In the genomic region with DNA sequence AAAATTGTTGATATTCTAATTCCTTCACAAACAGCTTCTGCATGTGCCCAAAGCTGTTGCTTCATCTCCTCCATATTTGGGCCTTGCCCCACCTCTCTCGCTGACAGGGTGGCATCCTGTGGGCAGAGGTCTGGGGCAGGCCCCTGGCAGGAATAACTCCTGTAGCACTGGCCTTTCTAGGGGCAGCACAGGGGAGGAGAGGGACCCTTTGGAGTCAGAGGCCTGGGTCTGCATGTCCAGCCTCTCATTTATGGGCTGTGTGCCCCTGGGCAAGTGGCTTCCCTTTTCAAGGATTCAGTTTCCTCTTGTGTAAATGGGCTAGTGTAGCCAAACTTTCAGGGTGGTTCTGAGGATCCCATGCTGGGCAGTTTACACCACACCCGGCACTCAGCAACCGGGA, we compare ENCODE assay signal across 19 cellular contexts. TPM values are rescaled to one million over a fixed set of nuclear protein-coding genes. Genes with fewer than 3 reads are reported as not detected.
DNase-seq lines count a peak whose midpoint lies in the region; ATAC-seq and TF ChIP-seq lines count a peak whose summit lies in the region.
"Had no signal": no experiment of that assay in that cellular context is flagged by ENCODE, and none has a peak within 500 bp of the region (broad histone marks: within the 10 kb centered on the region; RNA-seq: fewer than 3 reads in every experiment).

No MANE protein-coding gene starts in this region.

- TF ChIP-seq CTCF in natural killer cell (IDR thresholded peaks at IDR 0.05) (no peak), lower lobe of right lung (IDR thresholded peaks at IDR 0.05) (no peak), neural progenitor cell (IDR thresholded peaks at IDR 0.05) (no peak)

- H3K27ac ChIP-seq in lower lobe of right lung (no peak overlapping the region), neural progenitor cell (no peak overlapping the region)
- H3K27ac ChIP-seq: body of pancreas, esophagus squamous epithelium, left ventricle myocardium inferior had no signal

- H3K9me3 Mint-ChIP-seq in natural killer cell (no peaks in the 10 kb centered on the region), neural progenitor cell (no peaks in the 10 kb centered on the region)
- H3K9me3 Mint-ChIP-seq in natural killer cell treated with Interleukin-12 subunit alpha and Interleukin-12 subunit beta and Interleukin-15 and Interleukin-18, amount 100 ng/mL, for 72 hours = no peaks in the 10 kb centered on the region

- H3K4me1 Mint-ChIP-seq in natural killer cell = no peaks in the 10 kb centered on the region
- no peaks in the 10 kb centered on the region for H3K4me1 Mint-ChIP-seq in natural killer cell treated with Interleukin-12 subunit alpha and Interleukin-12 subunit beta and Interleukin-15 and Interleukin-18, amount 100 ng/mL, for 72 hours (ENCODE audit: low read depth in 2 of 2)
- peaks cover 9% of the 10 kb centered on the region for H3K4me1 Mint-ChIP-seq in neural progenitor cell

- H3F3A ChIP-seq in neural progenitor cell (ENCODE audit: low read depth) = peaks cover 7% of the 10 kb centered on the region

- H3K27me3 ChIP-seq in lower lobe of right lung (ENCODE audit: low read depth) = peaks cover 6% of the 10 kb centered on the region
- no peaks in the 10 kb centered on the region for H3K27me3 ChIP-seq in neural progenitor cell
- H3K27me3 ChIP-seq: body of pancreas had no signal

- H3K4me2 ChIP-seq in neural progenitor cell = no peak overlapping the region

- no peaks in the 10 kb centered on the region for H3K27me3 Mint-ChIP-seq in natural killer cell (ENCODE audit: low read depth in 2 of 2)
- peaks cover 4 to 12% of the 10 kb centered on the region in 2 donors for H3K27me3 Mint-ChIP-seq in natural killer cell treated with Interleukin-12 subunit alpha and Interleukin-12 subunit beta and Interleukin-15 and Interleukin-18, amount 100 ng/mL, for 72 hours
- peaks cover 5% of the 10 kb centered on the region for H3K27me3 Mint-ChIP-seq in neural progenitor cell (ENCODE audit: insufficient read depth, low read depth)

- H3K4me3 ChIP-seq in lower lobe of right lung (no peak overlapping the region), neural progenitor cell (no peak overlapping the region)
- H3K4me3 ChIP-seq: body of pancreas, esophagus squamous epithelium, left ventricle myocardium inferior had no signal

- no peak overlapping the region for H3K9ac ChIP-seq in neural progenitor cell

- no peak overlapping the region for H2AFZ ChIP-seq in neural progenitor cell (replicated peaks)

- ATAC-seq in natural killer cell (no peak), lower lobe of right lung (no peak), HG03196 (IDR thresholded peaks at IDR 0.05; ENCODE audit: unreplicated experiment) (no peak)
- no peak for ATAC-seq in natural killer cell treated with Interleukin-12 subunit alpha and Interleukin-12 subunit beta and Interleukin-15 and Interleukin-18, amount 100 ng/mL, for 72 hours
- ATAC-seq: body of pancreas had no signal

- H3K36me3 ChIP-seq in lower lobe of right lung (no peaks in the 10 kb centered on the region), neural progenitor cell (no peaks in the 10 kb centered on the region)
- H3K36me3 ChIP-seq: esophagus squamous epithelium, left ventricle myocardium inferior had no signal

- DNase-seq in activated CD4-positive, CD25-positive, alpha-beta regulatory T cell treated with anti-CD3 and anti-CD28 coated beads, Interleukin-2, amount 50 U/mL, for 72 hours = peak; percentile 15
- no peak for DNase-seq in activated CD4-positive, CD25-positive, alpha-beta regulatory T cell (lab: John Stamatoyannopoulos, UW)
- DNase-seq in natural killer cell = peak; percentile 9
- DNase-seq in natural killer cell treated with Interleukin-12 subunit alpha and Interleukin-12 subunit beta and Interleukin-15 and Interleukin-18, amount 100 ng/mL, for 72 hours (ENCODE audit: low spot score) = no peak
- DNase-seq in lower lobe of right lung = peak; percentile 22
- DNase-seq in neural progenitor cell (ENCODE audit: low spot score) = no peak
- no peak for DNase-seq in inferior parietal cortex (ENCODE audit: extremely low spot score)
- DNase-seq: 8988T, body of pancreas, esophagus squamous epithelium, left ventricle myocardium inferior, NCI-H2171, T-helper 1 cell, trophoblast cell had no signal

- H3K36me3 Mint-ChIP-seq in natural killer cell (no peaks in the 10 kb centered on the region), neural progenitor cell (no peaks in the 10 kb centered on the region)
- H3K36me3 Mint-ChIP-seq in natural killer cell treated with Interleukin-12 subunit alpha and Interleukin-12 subunit beta and Interleukin-15 and Interleukin-18, amount 100 ng/mL, for 72 hours = no peaks in the 10 kb centered on the region

- H3K27ac Mint-ChIP-seq in natural killer cell = no peak overlapping the region
- no peak overlapping the region for H3K27ac Mint-ChIP-seq in natural killer cell treated with Interleukin-12 subunit alpha and Interleukin-12 subunit beta and Interleukin-15 and Interleukin-18, amount 100 ng/mL, for 72 hours
- H3K27ac Mint-ChIP-seq in neural progenitor cell = no peak overlapping the region

- H3K4me3 Mint-ChIP-seq in natural killer cell = no peak overlapping the region
- no peak overlapping the region for H3K4me3 Mint-ChIP-seq in natural killer cell treated with Interleukin-12 subunit alpha and Interleukin-12 subunit beta and Interleukin-15 and Interleukin-18, amount 100 ng/mL, for 72 hours
- no peak overlapping the region for H3K4me3 Mint-ChIP-seq in neural progenitor cell

- intact Hi-C loops in natural killer cell (cut with micrococcal nuclease) (no loop called here), lower lobe of right lung (cut with DNase I) (no loop called here)

- H3K9me3 ChIP-seq in lower lobe of right lung (no peaks in the 10 kb centered on the region), neural progenitor cell (ENCODE audit: low read depth) (no peaks in the 10 kb centered on the region)
- H3K9me3 ChIP-seq: body of pancreas, esophagus squamous epithelium, left ventricle myocardium inferior had no signal

- no peaks in the 10 kb centered on the region for H3K4me1 ChIP-seq in lower lobe of right lung
- peaks cover 17% of the 10 kb centered on the region for H3K4me1 ChIP-seq in neural progenitor cell

- H4K20me1 ChIP-seq in neural progenitor cell (ENCODE audit: low read depth) = no peaks in the 10 kb centered on the region

- no peaks in the 10 kb centered on the region for H3K79me2 ChIP-seq in neural progenitor cell (ENCODE audit: low read depth)

RNA-seq across cellular contexts. Expression of a gene that starts 23.5 kb away (rescaled TPM):
- total RNA-seq in natural killer cell (1 to 10 TPM in 1 of 3 donors, under 1 TPM in 2; 0.18 to 1.3 (median 0.38) TPM), lower lobe of right lung (0.32 TPM), neural progenitor cell (ENCODE audit: low replicate concordance) (3.0 and 10.5 TPM in 2 replicates)
- total RNA-seq in natural killer cell treated with Interleukin-12 subunit alpha and Interleukin-12 subunit beta and Interleukin-15 and Interleukin-18, amount 100 ng/mL, for 72 hours = not detected
- total RNA-seq: cerebellum, MCF 10A, SK-MEL-5 had no signal

RNA-seq across cellular contexts. Expression of a gene that starts 45.4 kb away (rescaled TPM):
- 10 to 100 TPM in 1 of 3 donors, 1 to 10 TPM in 2; 5.5 to 11.3 (median 8.8) TPM for total RNA-seq in natural killer cell
- total RNA-seq in natural killer cell treated with Interleukin-12 subunit alpha and Interleukin-12 subunit beta and Interleukin-15 and Interleukin-18, amount 100 ng/mL, for 72 hours = under 1 TPM in 1 of 2 donors, not detected in 1; 0.92 TPM
- not detected for total RNA-seq in lower lobe of right lung
- not detected in 2 replicates for total RNA-seq in neural progenitor cell (ENCODE audit: low replicate concordance)
- total RNA-seq: body of pancreas, cerebellum, frontal cortex, left ventricle myocardium inferior, MCF 10A, SK-MEL-5 had no signal

RNA-seq across cellular contexts. Expression of a gene that starts 52.3 kb away (rescaled TPM):
- total RNA-seq in natural killer cell (100 to 1,000 TPM; 300 to 564 (median 432) TPM), lower lobe of right lung (5.5 TPM), neural progenitor cell (ENCODE audit: low replicate concordance) (2.3 TPM in 1 of 2 replicates, not detected in the other)
- 10 to 100 TPM; 30.9 to 52.0 TPM for total RNA-seq in natural killer cell treated with Interleukin-12 subunit alpha and Interleukin-12 subunit beta and Interleukin-15 and Interleukin-18, amount 100 ng/mL, for 72 hours

RNA-seq across cellular contexts. Expression of a gene that starts 58.2 kb away (rescaled TPM):
- total RNA-seq in natural killer cell (1 to 10 TPM; 2.3 to 6.0 (median 3.8) TPM), lower lobe of right lung (4.3 TPM), neural progenitor cell (ENCODE audit: low replicate concordance) (not detected in 2 replicates)
- 10 to 100 TPM in 1 of 2 donors, 1 to 10 TPM in 1; 4.7 to 10.9 TPM for total RNA-seq in natural killer cell treated with Interleukin-12 subunit alpha and Interleukin-12 subunit beta and Interleukin-15 and Interleukin-18, amount 100 ng/mL, for 72 hours
- total RNA-seq: MCF 10A, SK-MEL-5 had no signal

Comparison
In these comparisons a context has a peak if more than half of its experiments do, and no peak if none do; other contexts are left out.
1. DNase-seq: peak in activated CD4-positive, CD25-positive, alpha-beta regulatory T cell treated with anti-CD3 and anti-CD28 coated beads, Interleukin-2, amount 50 U/mL, for 72 hours (single experiment), natural killer cell (single experiment) and lower lobe of right lung (single experiment); none in activated CD4-positive, CD25-positive, alpha-beta regulatory T cell (0 of 4), natural killer cell treated with Interleukin-12 subunit alpha and Interleukin-12 subunit beta and Interleukin-15 and Interleukin-18, amount 100 ng/mL, for 72 hours (single experiment), neural progenitor cell (single experiment) and inferior parietal cortex (single experiment).
2. RNA of a gene that starts 52.3 kb away (total RNA-seq): 300 to 564 TPM in natural killer cell; 30.9 to 52.0 TPM in natural killer cell treated with Interleukin-12 subunit alpha and Interleukin-12 subunit beta and Interleukin-15 and Interleukin-18, amount 100 ng/mL, for 72 hours, 5.5 TPM in lower lobe of right lung (single experiment) and 2.3 TPM in neural progenitor cell; every median in the first group is over 4 times any median in the second.